Comparison of ENCODE assay signal across 9 cellular contexts in the genomic region with DNA sequence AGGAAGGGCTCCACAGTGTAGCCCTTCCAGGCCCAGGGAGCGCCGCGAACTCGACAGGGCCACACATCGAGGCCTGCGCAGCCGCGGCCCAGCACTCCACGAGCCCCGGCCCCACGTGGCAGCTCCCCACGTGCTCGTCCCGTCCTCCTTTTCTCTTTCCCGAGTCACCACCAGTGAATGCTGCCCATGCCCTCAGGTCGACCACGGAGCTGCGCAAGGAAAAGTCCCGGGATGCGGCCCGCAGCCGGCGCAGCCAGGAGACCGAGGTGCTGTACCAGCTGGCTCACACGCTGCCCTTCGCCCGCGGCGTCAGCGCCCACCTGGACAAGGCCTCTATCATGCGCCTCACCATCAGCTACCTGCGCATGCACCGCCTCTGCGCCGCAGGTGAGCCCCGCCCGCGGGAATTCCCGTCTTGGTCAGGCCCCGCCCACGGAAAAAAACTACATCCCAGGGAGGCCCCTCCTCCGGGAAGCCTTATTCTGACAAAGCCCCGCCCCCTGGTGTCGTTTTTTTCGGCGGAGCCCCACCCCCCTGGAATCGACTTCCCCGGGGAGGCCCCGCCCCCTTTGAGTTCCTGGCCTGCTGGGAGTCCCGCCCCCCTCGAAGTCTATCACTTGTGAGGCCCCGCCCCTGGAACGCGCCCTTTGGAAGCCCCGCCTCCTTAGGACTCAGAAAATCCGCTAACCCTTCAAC. TPM values are rescaled to one million over a fixed set of nuclear protein-coding genes. Genes with fewer than 3 reads are reported as not detected.
A peak's percentile ranks its signal among the peaks of the same experiment; 100 is the strongest.
DNase-seq lines count a peak whose midpoint lies in the region; ATAC-seq, FAIRE-seq and TF ChIP-seq lines count a peak whose summit lies in the region.
"Had no signal": no experiment of that assay in that cellular context is flagged by ENCODE, and none has a peak within 500 bp of the region (broad histone marks: within the 10 kb centered on the region; RNA-seq: fewer than 3 reads in every experiment).

No MANE protein-coding gene starts in this region.

- H3K79me2 ChIP-seq in keratinocyte (ENCODE audit: control insufficient read depth, insufficient read depth, low read length), result no peaks in the 10 kb centered on the region

- no peak overlapping the region for H3K27ac Mint-ChIP-seq in natural killer cell
- H3K27ac Mint-ChIP-seq: T-helper 1 cell treated with Interleukin-12 subunit alpha and Interleukin-12 subunit beta and Interleukin-4 antibody, amounts not matched to agents 30 μg/mL and 1 μg/mL, for 36 hours had no signal

- H3K4me2 ChIP-seq in keratinocyte (ENCODE audit: control insufficient read depth, extremely low read depth, insufficient read depth, low read depth, low read length), result no peak overlapping the region

- H3K27me3 ChIP-seq in bronchial epithelial cell (ENCODE audit: control insufficient read depth, insufficient read depth, low read length) (no peaks in the 10 kb centered on the region), keratinocyte (ENCODE audit: control insufficient read depth, extremely low read depth, insufficient read depth, low read length) (no peaks in the 10 kb centered on the region), stomach smooth muscle (ENCODE audit: control insufficient read depth in 1 of 2, insufficient read depth in 2 of 2, low read length in 2 of 2) (no peaks in the 10 kb centered on the region)

- peaks cover 2 to 5% of the 10 kb centered on the region in 2 donors for H3K9me3 Mint-ChIP-seq in natural killer cell

- dilution Hi-C loops in keratinocyte (cut with MboI; ENCODE audit: extremely low pct_ligation_motif_present, low sequenced_read_pairs), result no loop called here

- FAIRE-seq in bronchial epithelial cell (lab: Jason Lieb, UNC), result no peak
- no peak for FAIRE-seq in keratinocyte (lab: Jason Lieb, UNC)

- H3K27me3 Mint-ChIP-seq in natural killer cell (ENCODE audit: low read depth in 2 of 2), result peaks cover 0 to 3% of the 10 kb centered on the region in 2 donors

- H3K4me1 ChIP-seq in keratinocyte (ENCODE audit: control insufficient read depth, extremely low read depth, insufficient read depth, low read length) (peaks cover 3% of the 10 kb centered on the region), stomach smooth muscle (ENCODE audit: control insufficient read depth, insufficient read depth, low read length) (peaks cover 39% of the 10 kb centered on the region)

- peaks cover 2% of the 10 kb centered on the region for H3K9me3 ChIP-seq in keratinocyte (ENCODE audit: control insufficient read depth, low read depth, low read length)
- H3K9me3 ChIP-seq in stomach smooth muscle (ENCODE audit: control insufficient read depth in 2 of 2, low read length in 2 of 2), result no peaks in the 10 kb centered on the region

- H3K9ac ChIP-seq in keratinocyte (ENCODE audit: control insufficient read depth, extremely low read depth, insufficient read depth, low read length) (no peak overlapping the region), stomach smooth muscle (ENCODE audit: low read length in 2 of 2) (peak overlapping the region; percentile 13 to 46)

- intact Hi-C loops in natural killer cell (cut with micrococcal nuclease), result no loop called here

- no peaks in the 10 kb centered on the region for H4K20me1 ChIP-seq in keratinocyte (ENCODE audit: control insufficient read depth, extremely low read depth, insufficient read depth, low read length)

- H3K36me3 ChIP-seq in bronchial epithelial cell (ENCODE audit: control insufficient read depth, insufficient read depth, low read length), result no peaks in the 10 kb centered on the region
- H3K36me3 ChIP-seq in keratinocyte (ENCODE audit: control insufficient read depth in 2 of 2, extremely low read depth in 1 of 2, insufficient read depth in 2 of 2, low read length in 2 of 2), result no peaks in the 10 kb centered on the region
- peaks cover 37 to 41% of the 10 kb centered on the region in 2 donors for H3K36me3 ChIP-seq in stomach smooth muscle (ENCODE audit: control insufficient read depth in 2 of 2, insufficient read depth in 2 of 2, low read length in 2 of 2)

- ATAC-seq in natural killer cell (no peak), GM21786 (IDR thresholded peaks at IDR 0.05; ENCODE audit: unreplicated experiment) (no peak), HG02678 (IDR thresholded peaks at IDR 0.05; ENCODE audit: unreplicated experiment) (no peak)

- H2AFZ ChIP-seq in keratinocyte (ENCODE audit: control insufficient read depth, low read length), result peak overlapping the region; percentile 38

- TF ChIP-seq CTCF in bronchial epithelial cell (IDR thresholded peaks at IDR 0.05; ENCODE audit: insufficient read depth, low read length, severe bottlenecking) (no peak), keratinocyte (optimal IDR thresholded peaks at IDR 0.05 in 1 of 3, IDR thresholded peaks at IDR 0.05 in 1 of 3, conservative IDR thresholded peaks at IDR 0.05 in 1 of 3; ENCODE audit: extremely low read depth in 1 of 3, insufficient read depth in 2 of 3, low read length in 3 of 3) (no peak), natural killer cell (IDR thresholded peaks at IDR 0.05) (no peak)

- H3K9me1 ChIP-seq in keratinocyte (ENCODE audit: control insufficient read depth, extremely low read depth, insufficient read depth, low read length), result no peaks in the 10 kb centered on the region

- no peaks in the 10 kb centered on the region for H3K36me3 Mint-ChIP-seq in natural killer cell

- H3K27ac ChIP-seq in keratinocyte (ENCODE audit: control insufficient read depth, insufficient read depth, low read length) (no peak overlapping the region), stomach smooth muscle (ENCODE audit: low read length) (peak overlapping the region; percentile 89)

- peaks cover 0 to 2% of the 10 kb centered on the region in 2 donors for H3K4me1 Mint-ChIP-seq in natural killer cell

- DNase-seq in NCI-H187 (lab: John Stamatoyannopoulos, UW), result peak; percentile 51 to 92
- peak; percentile 48 for DNase-seq in bronchial epithelial cell (ENCODE audit: low read depth)
- DNase-seq in keratinocyte (ENCODE audit: low read depth, low spot score), result peak; percentile 38
- no peak for DNase-seq in natural killer cell
- DNase-seq in NCI-H1092 (lab: John Stamatoyannopoulos, UW), result no peak

- no peak overlapping the region for H3K4me3 Mint-ChIP-seq in natural killer cell
- H3K4me3 Mint-ChIP-seq: T-helper 1 cell treated with Interleukin-12 subunit alpha and Interleukin-12 subunit beta and Interleukin-4 antibody, amounts not matched to agents 30 μg/mL and 1 μg/mL, for 36 hours had no signal

- H3K4me3 ChIP-seq in bronchial epithelial cell (ENCODE audit: low read depth, low read length), result peak overlapping the region; percentile 16
- no peak overlapping the region for H3K4me3 ChIP-seq in keratinocyte (ENCODE audit: control insufficient read depth in 2 of 3, extremely low read depth in 1 of 3, insufficient read depth in 2 of 3, low read depth in 1 of 3, low read length in 3 of 3)
- peak overlapping the region in 1 of 2 donors; percentile 44 for H3K4me3 ChIP-seq in stomach smooth muscle (ENCODE audit: low read length in 2 of 2)

RNA-seq across cellular contexts. Expression of a gene that starts 7.0 kb away (rescaled TPM):
- total RNA-seq in bronchial epithelial cell, result 0.13 and 0.53 TPM in 2 replicates
- polyA plus RNA-seq in keratinocyte, result 0.01 TPM in 1 of 3 replicates, not detected in the others
- polyA plus RNA-seq in keratinocyte (2011; ENCODE audit: low read depth), result not detected
- polyA plus RNA-seq in keratinocyte (2011; cell fraction: cytosol; rRNA removed), result not detected in 2 replicates
- polyA plus RNA-seq in keratinocyte (2011; cell fraction: nucleus; rRNA removed), result not detected in 2 replicates
- polyA plus RNA-seq in keratinocyte (2012; ENCODE audit: low replicate concordance), result not detected in 2 replicates
- polyA minus RNA-seq in keratinocyte, result not detected in 3 replicates
- polyA minus RNA-seq in keratinocyte (2011; cell fraction: cytosol; rRNA and poly(A)+ RNA removed), result not detected
- not detected in 2 replicates for polyA minus RNA-seq in keratinocyte (2011; cell fraction: nucleus; rRNA and poly(A)+ RNA removed)
- total RNA-seq in natural killer cell, result not detected

RNA-seq across cellular contexts. Expression of a gene that starts 43.0 kb away (rescaled TPM):
- total RNA-seq in bronchial epithelial cell, result 31.3 and 45.2 TPM in 2 replicates
- 89.2 to 106 TPM (median 97.5 TPM) in 3 replicates for polyA plus RNA-seq in keratinocyte
- polyA plus RNA-seq in keratinocyte (2011; ENCODE audit: low read depth), result 20.2 TPM
- polyA plus RNA-seq in keratinocyte (2011; cell fraction: cytosol; rRNA removed), result 76.7 and 83.1 TPM in 2 replicates
- polyA plus RNA-seq in keratinocyte (2011; cell fraction: nucleus; rRNA removed), result 142 and 156 TPM in 2 replicates
- polyA plus RNA-seq in keratinocyte (2012; ENCODE audit: low replicate concordance), result 31.9 and 57.9 TPM in 2 replicates
- polyA minus RNA-seq in keratinocyte, result 82.3 to 116 TPM (median 108 TPM) in 3 replicates
- 57.7 TPM for polyA minus RNA-seq in keratinocyte (2011; cell fraction: cytosol; rRNA and poly(A)+ RNA removed)
- 65.5 and 83.8 TPM in 2 replicates for polyA minus RNA-seq in keratinocyte (2011; cell fraction: nucleus; rRNA and poly(A)+ RNA removed)
- total RNA-seq in natural killer cell, result 100 to 1,000 TPM in 1 of 3 donors, 10 to 100 TPM in 2; 95.4 to 106 (median 98.4) TPM

Comparison
In these comparisons a context has a peak if more than half of its experiments do, and no peak if none do; other contexts are left out.
1. DNase-seq: peak in NCI-H187 (2 of 2), bronchial epithelial cell (single experiment) and keratinocyte (single experiment); none in natural killer cell (single experiment) and NCI-H1092 (single experiment).